22 cellular contexts compared by ENCODE assay signal in the genomic region with DNA sequence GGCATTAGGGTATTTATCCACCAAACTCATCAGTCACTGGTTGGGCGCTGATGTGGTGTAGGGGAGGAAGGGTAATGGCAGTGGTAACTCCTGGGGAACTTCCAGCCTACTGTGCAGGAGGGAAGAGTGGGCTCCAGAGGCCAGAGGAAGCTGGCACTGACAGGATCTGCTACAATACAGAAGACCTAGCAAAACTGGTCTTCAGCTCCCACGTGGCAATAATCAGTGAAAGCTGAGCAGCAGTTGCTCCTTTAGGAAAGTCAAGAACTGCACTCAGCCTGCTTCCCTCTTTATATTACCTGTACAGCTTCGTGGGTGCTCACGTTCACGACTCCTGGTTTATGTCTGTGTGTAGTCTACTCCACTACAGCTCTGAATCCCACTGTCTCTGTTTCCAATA.
"Had no signal": no experiment of that assay in that cellular context is flagged by ENCODE, and none has a peak within 500 bp of the region (broad histone marks: within the 10 kb centered on the region; RNA-seq: fewer than 3 reads in every experiment).

No MANE protein-coding gene starts in this region.

- H3K27ac Mint-ChIP-seq: activated CD4-positive, alpha-beta T cell treated with anti-CD3 and anti-CD28 coated beads, Interleukin-2, amount 10 ng/mL, durations not matched to agents 24 days and 14 days; activated CD8-positive, alpha-beta T cell treated with anti-CD3 and anti-CD28 coated beads, Interleukin-2, amount 10 ng/mL, durations not matched to agents 7 days and 5 days; activated naive CD8-positive, alpha-beta T cell; stimulated activated naive CD8-positive, alpha-beta T cell treated with anti-CD3 and anti-CD28 coated beads, Interleukin-15, Interleukin-2, amounts not matched to agents 100 ng/mL and 50 ng/mL, for 24 hours had no signal

- DNase-seq: activated CD4-positive, alpha-beta T cell treated with anti-CD3 and anti-CD28 coated beads, Interleukin-2, amount 10 ng/mL, durations not matched to agents 24 days and 14 days; activated CD4-positive, CD25-positive, alpha-beta regulatory T cell; activated CD8-positive, alpha-beta memory T cell treated with anti-CD3 and anti-CD28 coated beads, Interleukin-2, amount 50 U/mL, for 4 hours; activated CD8-positive, alpha-beta T cell treated with anti-CD3 and anti-CD28 coated beads, Interleukin-2, amount 10 ng/mL, durations not matched to agents 7 days and 5 days; activated gamma-delta T cell; activated T-cell treated with anti-CD3 and anti-CD28 coated beads, Interleukin-2, amount 50 U/mL, for 48 hours; amniotic stem cell; body of pancreas; cortex of kidney; effector CD8-positive, alpha-beta T cell; foreskin melanocyte; left cardiac atrium; midbrain; stimulated activated CD4-positive, alpha-beta T cell treated with anti-CD3 and anti-CD28 coated beads, Interleukin-15, amount 100 ng/mL, for 24 hours; stimulated activated CD4-positive, alpha-beta T cell treated with anti-CD3 and anti-CD28 coated beads, Interleukin-4, amount 100 ng/mL, for 1 hour; upper lobe of right lung had no signal

- H3K27me3 Mint-ChIP-seq: activated naive CD8-positive, alpha-beta T cell; central memory CD8-positive, alpha-beta T cell; stimulated activated naive CD8-positive, alpha-beta T cell treated with anti-CD3 and anti-CD28 coated beads, Interleukin-15, Interleukin-2, amounts not matched to agents 100 ng/mL and 50 ng/mL, for 24 hours had no signal

- H3K4me3 ChIP-seq: body of pancreas, lung, upper lobe of right lung had no signal

- H3K27ac ChIP-seq: body of pancreas, parathyroid adenoma, upper lobe of right lung had no signal

- H3K9ac ChIP-seq: parathyroid adenoma had no signal

- H3K9me3 ChIP-seq: body of pancreas, upper lobe of right lung had no signal

- H3K4me3 Mint-ChIP-seq: activated CD4-positive, alpha-beta T cell treated with anti-CD3 and anti-CD28 coated beads, Interleukin-2, amount 10 ng/mL, durations not matched to agents 24 days and 14 days; activated CD8-positive, alpha-beta T cell treated with anti-CD3 and anti-CD28 coated beads, Interleukin-2, amount 10 ng/mL, durations not matched to agents 7 days and 5 days; activated naive CD8-positive, alpha-beta T cell; central memory CD8-positive, alpha-beta T cell; stimulated activated naive CD8-positive, alpha-beta T cell treated with anti-CD3 and anti-CD28 coated beads, Interleukin-15, Interleukin-2, amounts not matched to agents 100 ng/mL and 50 ng/mL, for 24 hours had no signal

- FAIRE-seq: endothelial cell of umbilical vein had no signal

- H3K36me3 ChIP-seq: upper lobe of right lung had no signal

- ATAC-seq: activated CD8-positive, alpha-beta T cell treated with anti-CD3 and anti-CD28 coated beads, Interleukin-2, amount 10 ng/mL, durations not matched to agents 7 days and 5 days; body of pancreas; left cardiac atrium; upper lobe of right lung had no signal

- H3K79me2 ChIP-seq: parathyroid adenoma had no signal

- H3K27me3 ChIP-seq: body of pancreas, upper lobe of right lung had no signal

- H3K9me3 Mint-ChIP-seq: activated CD4-positive, alpha-beta T cell treated with anti-CD3 and anti-CD28 coated beads, Interleukin-2, amount 10 ng/mL, durations not matched to agents 24 days and 14 days; central memory CD8-positive, alpha-beta T cell; stimulated activated naive CD8-positive, alpha-beta T cell treated with anti-CD3 and anti-CD28 coated beads, Interleukin-15, Interleukin-2, amounts not matched to agents 100 ng/mL and 50 ng/mL, for 24 hours had no signal

- H3K36me3 Mint-ChIP-seq: activated naive CD8-positive, alpha-beta T cell had no signal

- H2AFZ ChIP-seq: parathyroid adenoma had no signal
